Comparison of ENCODE assay signal across 15 cellular contexts in the genomic region with DNA sequence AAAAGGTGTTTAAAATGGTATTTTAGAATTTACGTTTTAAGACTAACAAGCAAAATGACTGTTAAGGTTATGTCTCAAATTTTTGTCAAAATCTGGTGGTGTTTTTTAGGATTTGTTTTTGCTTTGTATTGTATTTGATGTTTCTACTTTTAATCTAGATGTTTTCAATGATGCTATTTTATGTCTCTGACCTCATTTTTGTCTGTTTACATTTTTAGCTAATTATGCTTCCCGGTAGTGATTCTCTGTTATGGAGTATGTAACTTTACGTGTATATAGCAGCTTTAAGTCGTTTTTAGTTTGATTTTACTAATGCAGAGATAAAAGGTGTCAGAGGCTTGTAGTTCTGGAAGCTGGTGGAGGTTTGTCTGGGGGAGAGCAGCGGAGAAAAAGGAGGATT.
"Had no signal": no experiment of that assay in that cellular context is flagged by ENCODE, and none has a peak within 500 bp of the region (broad histone marks: within the 10 kb centered on the region; RNA-seq: fewer than 3 reads in every experiment).

No MANE protein-coding gene starts in this region.

- H3K4me2 ChIP-seq: neural progenitor cell had no signal

- H3K27me3 ChIP-seq: neural progenitor cell, tibial nerve, uterus had no signal

- H3K4me1 Mint-ChIP-seq: neural progenitor cell had no signal

- H3K36me3 ChIP-seq: neural progenitor cell, uterus had no signal

- H3K9ac ChIP-seq: neural progenitor cell, parathyroid adenoma had no signal

- H3K9me3 ChIP-seq: tibial nerve, uterus had no signal

- H3K4me3 ChIP-seq: neural progenitor cell, tibial nerve, uterus had no signal

- H3K4me3 Mint-ChIP-seq: activated CD4-positive, alpha-beta T cell treated with anti-CD3 and anti-CD28 coated beads, Interleukin-2, amount 10 ng/mL, durations not matched to agents 7 days and 5 days; neural progenitor cell; stimulated activated naive B cell treated with anti-CD40 and anti-IgM and Interleukin-4, amounts not matched to agents 10 μg/mL and 1 μg/mL and 100 μg/mL, for 72 hours; WTC11 had no signal

- DNase-seq: activated CD4-positive, alpha-beta T cell treated with anti-CD3 and anti-CD28 coated beads, Interleukin-2, amount 10 ng/mL, durations not matched to agents 7 days and 5 days; activated naive CD4-positive, alpha-beta T cell treated with anti-CD3 and anti-CD28 coated beads, Interleukin-2, amount 50 U/mL, for 16 hours; amniotic stem cell; left ventricle myocardium superior; mesenchymal stem cell; retina; stimulated activated CD4-positive, alpha-beta T cell treated with anti-CD3 and anti-CD28 coated beads, Interleukin-2, amount 100 ng/mL, for 48 hours; stimulated activated naive B cell treated with anti-CD40 and anti-IgM and Interleukin-4, amounts not matched to agents 10 μg/mL and 1 μg/mL and 100 μg/mL, for 72 hours; substantia nigra; uterus had no signal

- H2AFZ ChIP-seq: neural progenitor cell, parathyroid adenoma had no signal

- H3K4me1 ChIP-seq: neural progenitor cell, uterus had no signal

- H3K27ac Mint-ChIP-seq: activated CD4-positive, alpha-beta T cell treated with anti-CD3 and anti-CD28 coated beads, Interleukin-2, amount 10 ng/mL, durations not matched to agents 7 days and 5 days; neural progenitor cell; stimulated activated naive B cell treated with anti-CD40 and anti-IgM and Interleukin-4, amounts not matched to agents 10 μg/mL and 1 μg/mL and 100 μg/mL, for 72 hours; WTC11 had no signal

- H3K27me3 Mint-ChIP-seq: activated CD4-positive, alpha-beta T cell treated with anti-CD3 and anti-CD28 coated beads, Interleukin-2, amount 10 ng/mL, durations not matched to agents 7 days and 5 days; stimulated activated naive B cell treated with anti-CD40 and anti-IgM and Interleukin-4, amounts not matched to agents 10 μg/mL and 1 μg/mL and 100 μg/mL, for 72 hours had no signal

- ATAC-seq: esophagus mucosa; left ventricle myocardium superior; stimulated activated naive B cell treated with anti-CD40 and anti-IgM and Interleukin-4, amounts not matched to agents 10 μg/mL and 1 μg/mL and 100 μg/mL, for 72 hours; WTC11 had no signal

- H3K27ac ChIP-seq: neural progenitor cell, parathyroid adenoma, tibial nerve, uterus had no signal

- H3K9me3 Mint-ChIP-seq: activated CD4-positive, alpha-beta T cell treated with anti-CD3 and anti-CD28 coated beads, Interleukin-2, amount 10 ng/mL, durations not matched to agents 7 days and 5 days; neural progenitor cell; stimulated activated naive B cell treated with anti-CD40 and anti-IgM and Interleukin-4, amounts not matched to agents 10 μg/mL and 1 μg/mL and 100 μg/mL, for 72 hours; WTC11 had no signal
